ENCODE assay signal across 2 cellular contexts in genomic region chr12:27133022-27133590, GRCh38.
TF ChIP-seq lines count a peak whose summit lies in the region.

No MANE protein-coding gene starts in this region.

TF ChIP-seq in GM12878, 131 proteins besides CTCF, POLR2A, EP300 and RAD21:
- TF ChIP-seq NR2C1 (IDR thresholded peaks at IDR 0.05) (no peak), RAD51 (IDR thresholded peaks at IDR 0.05) (no peak), SKIL (IDR thresholded peaks at IDR 0.05; ENCODE audit: low read depth, poor library complexity, severe bottlenecking) (no peak), CHD4 (IDR thresholded peaks at IDR 0.05) (no peak), SMAD5 (IDR thresholded peaks at IDR 0.05; ENCODE audit: low read depth) (no peak), ASH2L (IDR thresholded peaks at IDR 0.05; ENCODE audit: borderline replicate concordance, low read depth) (no peak), NR2C2 (IDR thresholded peaks at IDR 0.05; ENCODE audit: borderline replicate concordance, control insufficient read depth, insufficient read length, low read depth) (no peak)

TF ChIP-seq in GM23338, 12 proteins besides CTCF, POLR2A, EP300 and RAD21:
- TF ChIP-seq REST (IDR thresholded peaks at IDR 0.05; ENCODE audit: unreplicated experiment) (no peak), CREB1 (CRISPR knock-in tag; IDR thresholded peaks at IDR 0.05; ENCODE audit: low read depth) (no peak), JUNB (IDR thresholded peaks at IDR 0.05; ENCODE audit: unreplicated experiment) (no peak), NANOG (IDR thresholded peaks at IDR 0.05; ENCODE audit: borderline replicate concordance) (no peak), EZH2phosphoT487 (IDR thresholded peaks at IDR 0.05; ENCODE audit: unreplicated experiment) (no peak), ZNF331 (CRISPR knock-in tag; IDR thresholded peaks at IDR 0.05; ENCODE audit: low read depth) (no peak), POLR2AphosphoS5 (IDR thresholded peaks at IDR 0.05; ENCODE audit: low read depth) (no peak), ETS1 (IDR thresholded peaks at IDR 0.05) (no peak), ZNF462 (CRISPR knock-in tag; IDR thresholded peaks at IDR 0.05) (no peak), ZNF114 (CRISPR knock-in tag; IDR thresholded peaks at IDR 0.05) (no peak), STAT1 (IDR thresholded peaks at IDR 0.05; ENCODE audit: unreplicated experiment) (no peak), EZH2 (IDR thresholded peaks at IDR 0.05; ENCODE audit: low read depth, unreplicated experiment) (no peak)
